ENCODE assay signal across 9 cellular contexts in the genomic region with DNA sequence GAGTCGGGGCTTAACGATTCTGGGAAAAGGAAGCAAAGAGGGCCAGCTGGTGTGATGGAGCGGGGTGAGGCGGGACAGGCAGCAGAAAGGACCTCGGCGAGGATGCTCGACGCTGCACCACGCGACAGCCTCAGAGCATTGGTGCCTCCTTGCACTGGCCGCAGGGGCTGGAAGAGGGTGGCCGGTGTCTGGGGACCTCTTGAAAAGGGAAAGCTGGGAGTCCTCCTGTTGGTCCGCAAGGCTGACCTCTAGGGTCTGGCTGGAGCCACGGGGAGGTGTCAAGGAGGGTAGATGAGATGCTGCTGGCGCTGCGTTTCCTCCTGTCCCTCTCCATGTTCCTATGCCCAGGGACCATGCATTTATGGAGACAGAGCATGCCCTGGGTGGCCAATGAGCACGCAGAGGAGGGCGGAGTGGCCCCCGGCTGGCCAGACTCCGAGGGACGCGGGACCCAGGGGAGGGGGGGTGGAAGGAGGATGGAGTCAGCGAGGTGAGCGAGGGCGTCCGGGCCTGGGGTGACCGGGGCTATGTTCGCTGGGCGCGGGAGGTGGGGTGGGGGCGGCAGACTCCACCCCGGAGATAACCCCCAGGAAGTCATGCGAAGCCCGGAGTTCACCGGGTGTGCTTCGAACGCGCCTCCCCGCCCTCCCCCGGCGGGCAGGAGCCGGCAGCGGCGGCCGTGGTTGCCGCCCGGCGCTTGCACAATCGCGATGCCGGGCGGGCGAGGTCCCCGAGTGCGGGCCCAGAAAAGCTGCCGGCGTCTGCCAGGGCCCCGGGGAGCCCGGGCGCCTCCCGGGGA. TPM values are rescaled to one million over a fixed set of nuclear protein-coding genes. Genes with fewer than 3 reads are reported as not detected.
DNase-seq lines count a peak whose midpoint lies in the region; ATAC-seq, FAIRE-seq and TF ChIP-seq lines count a peak whose summit lies in the region.
"Had no signal": no experiment of that assay in that cellular context is flagged by ENCODE, and none has a peak within 500 bp of the region (broad histone marks: within the 10 kb centered on the region; RNA-seq: fewer than 3 reads in every experiment).

A gene (minus strand): TSS at position 334 of the 799 bp plus-strand sequence. CDS start 407 bp downstream, outside the sequence.

- H3K27me3 ChIP-seq in H7 (ENCODE audit: control insufficient read depth, insufficient read depth, low read length) (peaks cover 54% of the 10 kb centered on the region), WERI-Rb-1 (ENCODE audit: insufficient read depth, low read depth, severe bottlenecking) (peaks cover 94% of the 10 kb centered on the region)

- H3K27ac ChIP-seq in A549 (peak within 1 kb of the TSS; percentile 93 to 100), WERI-Rb-1 (no peak within 1 kb of the TSS)

- TF ChIP-seq CTCF in A549 (IDR thresholded peaks at IDR 0.05) (no peak), WERI-Rb-1 (IDR thresholded peaks at IDR 0.05; ENCODE audit: low read depth, low read length) (no peak)

- ATAC-seq in A549, result peak; percentile 87
- ATAC-seq in left lobe of liver, result peak; percentile 91
- ATAC-seq in HG03565 (IDR thresholded peaks at IDR 0.05; ENCODE audit: unreplicated experiment), result no peak
- no peak for ATAC-seq in HG02588 (IDR thresholded peaks at IDR 0.05; ENCODE audit: unreplicated experiment)

- no peaks in the 10 kb centered on the region for H3K36me3 Mint-ChIP-seq in activated naive CD8-positive, alpha-beta T cell

- H3K4me3 Mint-ChIP-seq in activated naive CD8-positive, alpha-beta T cell, result peak within 1 kb of the TSS; percentile 80

- DNase-seq in A549 (ENCODE audit: low read depth in 1 of 2, low spot score in 1 of 2), result peak; percentile 97 to 98
- peak; percentile 75 for DNase-seq in H7
- DNase-seq in left lobe of liver (ENCODE audit: low spot score), result no peak
- DNase-seq in WERI-Rb-1, result no peak
- DNase-seq in NCI-H510A (lab: John Stamatoyannopoulos, UW), result no peak

- H3K4me2 ChIP-seq in A549, result peak within 1 kb of the TSS; percentile 93

- H3K4me1 Mint-ChIP-seq in activated naive CD8-positive, alpha-beta T cell (ENCODE audit: low read depth), result peaks cover 23% of the 10 kb centered on the region

- H3K9me3 Mint-ChIP-seq in activated naive CD8-positive, alpha-beta T cell (ENCODE audit: low read depth), result no peaks in the 10 kb centered on the region

- POLR2A ChIA-PET in A549 (lab: Yijun Ruan, JAX), result interaction anchor here (0.8 to 7.0 kb wide), 17 partner anchors 8 to 405 kb away, joined by 3 to 69 read pairs (median 6); no protein-coding TSS in a partner anchor

- TF ChIP-seq RAD21 in A549 (conservative IDR thresholded peaks at IDR 0.05 in 1 of 2, IDR thresholded peaks at IDR 0.05 in 1 of 2), result no peak

- H3K4me3 ChIP-seq in A549, result peak within 1 kb of the TSS; percentile 83
- H3K4me3 ChIP-seq in H7 (ENCODE audit: insufficient read depth, low read depth, low read length), result peak within 1 kb of the TSS; percentile 38
- H3K4me3 ChIP-seq in WERI-Rb-1 (ENCODE audit: low read depth, low read length), result no peak within 1 kb of the TSS

- H3K4me1 ChIP-seq in A549, result peaks cover 43% of the 10 kb centered on the region

- H3K27me3 Mint-ChIP-seq in activated naive CD8-positive, alpha-beta T cell, result peaks cover 54% of the 10 kb centered on the region

- no peak within 1 kb of the TSS for H3K27ac Mint-ChIP-seq in activated naive CD8-positive, alpha-beta T cell

- no peaks in the 10 kb centered on the region for H3K36me3 ChIP-seq in H7 (replicated peaks; ENCODE audit: control insufficient read depth, insufficient read depth, low read length)
- no peaks in the 10 kb centered on the region for H3K36me3 ChIP-seq in WERI-Rb-1

- no peak for FAIRE-seq in A549 (lab: Jason Lieb, UNC)
- FAIRE-seq: GM18507 had no signal

- H3K9me3 ChIP-seq in A549 (no peaks in the 10 kb centered on the region), WERI-Rb-1 (ENCODE audit: severe bottlenecking) (no peaks in the 10 kb centered on the region)

- TF ChIP-seq POLR2A in A549 (IDR thresholded peaks at IDR 0.05; ENCODE audit: low read length), result peak; percentile 100

- WGBS in A549 (ENCODE audit: missing lambda C conversion rate), result 1% methylated on average over 25 of the region's 61 CpGs

- peak; percentile 92; a peak in 4 of 5 replicates for TF ChIP-seq EP300 in A549 (IDR thresholded peaks at IDR 0.05)

- CTCF ChIA-PET in A549 (lab: Yijun Ruan, JAX), result interaction anchor here (0.7 to 2.6 kb wide), 8 partner anchors 15 to 77 kb away, joined by 3 to 12 read pairs (median 10); no protein-coding TSS in a partner anchor

TF ChIP-seq in A549, 52 proteins besides CTCF, POLR2A, EP300 and RAD21 (continues in another document):
- TF ChIP-seq, protein P1, sequence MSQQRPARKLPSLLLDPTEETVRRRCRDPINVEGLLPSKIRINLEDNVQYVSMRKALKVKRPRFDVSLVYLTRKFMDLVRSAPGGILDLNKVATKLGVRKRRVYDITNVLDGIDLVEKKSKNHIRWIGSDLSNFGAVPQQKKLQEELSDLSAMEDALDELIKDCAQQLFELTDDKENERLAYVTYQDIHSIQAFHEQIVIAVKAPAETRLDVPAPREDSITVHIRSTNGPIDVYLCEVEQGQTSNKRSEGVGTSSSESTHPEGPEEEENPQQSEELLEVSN (IDR thresholded peaks at IDR 0.05; ENCODE audit: borderline replicate concordance, low read depth), result peak; percentile 87
- TF ChIP-seq, protein P2, sequence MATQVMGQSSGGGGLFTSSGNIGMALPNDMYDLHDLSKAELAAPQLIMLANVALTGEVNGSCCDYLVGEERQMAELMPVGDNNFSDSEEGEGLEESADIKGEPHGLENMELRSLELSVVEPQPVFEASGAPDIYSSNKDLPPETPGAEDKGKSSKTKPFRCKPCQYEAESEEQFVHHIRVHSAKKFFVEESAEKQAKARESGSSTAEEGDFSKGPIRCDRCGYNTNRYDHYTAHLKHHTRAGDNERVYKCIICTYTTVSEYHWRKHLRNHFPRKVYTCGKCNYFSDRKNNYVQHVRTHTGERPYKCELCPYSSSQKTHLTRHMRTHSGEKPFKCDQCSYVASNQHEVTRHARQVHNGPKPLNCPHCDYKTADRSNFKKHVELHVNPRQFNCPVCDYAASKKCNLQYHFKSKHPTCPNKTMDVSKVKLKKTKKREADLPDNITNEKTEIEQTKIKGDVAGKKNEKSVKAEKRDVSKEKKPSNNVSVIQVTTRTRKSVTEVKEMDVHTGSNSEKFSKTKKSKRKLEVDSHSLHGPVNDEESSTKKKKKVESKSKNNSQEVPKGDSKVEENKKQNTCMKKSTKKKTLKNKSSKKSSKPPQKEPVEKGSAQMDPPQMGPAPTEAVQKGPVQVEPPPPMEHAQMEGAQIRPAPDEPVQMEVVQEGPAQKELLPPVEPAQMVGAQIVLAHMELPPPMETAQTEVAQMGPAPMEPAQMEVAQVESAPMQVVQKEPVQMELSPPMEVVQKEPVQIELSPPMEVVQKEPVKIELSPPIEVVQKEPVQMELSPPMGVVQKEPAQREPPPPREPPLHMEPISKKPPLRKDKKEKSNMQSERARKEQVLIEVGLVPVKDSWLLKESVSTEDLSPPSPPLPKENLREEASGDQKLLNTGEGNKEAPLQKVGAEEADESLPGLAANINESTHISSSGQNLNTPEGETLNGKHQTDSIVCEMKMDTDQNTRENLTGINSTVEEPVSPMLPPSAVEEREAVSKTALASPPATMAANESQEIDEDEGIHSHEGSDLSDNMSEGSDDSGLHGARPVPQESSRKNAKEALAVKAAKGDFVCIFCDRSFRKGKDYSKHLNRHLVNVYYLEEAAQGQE (IDR thresholded peaks at IDR 0.05), result peak; percentile 37
- TF ChIP-seq RARB (CRISPR knock-in tag; IDR thresholded peaks at IDR 0.05) (peak; percentile 68), JUNB (IDR thresholded peaks at IDR 0.05) (peak; percentile 48), HOXB13 (CRISPR knock-in tag; IDR thresholded peaks at IDR 0.05; ENCODE audit: low read depth) (peak; percentile 44; the same call in 1 of the 2 replicates), CHD2 (IDR thresholded peaks at IDR 0.05; ENCODE audit: low read length, partially characterized antibody) (peak; percentile 26), FOSB (CRISPR knock-in tag; IDR thresholded peaks at IDR 0.05) (peak; percentile 96), CBX8 (IDR thresholded peaks at IDR 0.05) (no peak), GATA3 (IDR thresholded peaks at IDR 0.05; ENCODE audit: borderline replicate concordance) (peak; percentile 69), NPAS2 (CRISPR knock-in tag; IDR thresholded peaks at IDR 0.05; ENCODE audit: borderline replicate concordance) (no peak), CEBPB (IDR thresholded peaks at IDR 0.05) (peak; percentile 94 to 96), TFCP2L1 (CRISPR knock-in tag; IDR thresholded peaks at IDR 0.05) (peak; percentile 90), MAZ (IDR thresholded peaks at IDR 0.05; ENCODE audit: borderline replicate concordance, low read depth, low read length) (peak; percentile 90; the same call in 1 of the 2 replicates)
- TF ChIP-seq, protein P3, sequence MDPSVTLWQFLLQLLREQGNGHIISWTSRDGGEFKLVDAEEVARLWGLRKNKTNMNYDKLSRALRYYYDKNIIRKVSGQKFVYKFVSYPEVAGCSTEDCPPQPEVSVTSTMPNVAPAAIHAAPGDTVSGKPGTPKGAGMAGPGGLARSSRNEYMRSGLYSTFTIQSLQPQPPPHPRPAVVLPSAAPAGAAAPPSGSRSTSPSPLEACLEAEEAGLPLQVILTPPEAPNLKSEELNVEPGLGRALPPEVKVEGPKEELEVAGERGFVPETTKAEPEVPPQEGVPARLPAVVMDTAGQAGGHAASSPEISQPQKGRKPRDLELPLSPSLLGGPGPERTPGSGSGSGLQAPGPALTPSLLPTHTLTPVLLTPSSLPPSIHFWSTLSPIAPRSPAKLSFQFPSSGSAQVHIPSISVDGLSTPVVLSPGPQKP (IDR thresholded peaks at IDR 0.05; ENCODE audit: low read depth, low read length), result 0 out of 2 replicates have a peak, but pooled peaks have one; percentile 34
- TF ChIP-seq, protein P4, sequence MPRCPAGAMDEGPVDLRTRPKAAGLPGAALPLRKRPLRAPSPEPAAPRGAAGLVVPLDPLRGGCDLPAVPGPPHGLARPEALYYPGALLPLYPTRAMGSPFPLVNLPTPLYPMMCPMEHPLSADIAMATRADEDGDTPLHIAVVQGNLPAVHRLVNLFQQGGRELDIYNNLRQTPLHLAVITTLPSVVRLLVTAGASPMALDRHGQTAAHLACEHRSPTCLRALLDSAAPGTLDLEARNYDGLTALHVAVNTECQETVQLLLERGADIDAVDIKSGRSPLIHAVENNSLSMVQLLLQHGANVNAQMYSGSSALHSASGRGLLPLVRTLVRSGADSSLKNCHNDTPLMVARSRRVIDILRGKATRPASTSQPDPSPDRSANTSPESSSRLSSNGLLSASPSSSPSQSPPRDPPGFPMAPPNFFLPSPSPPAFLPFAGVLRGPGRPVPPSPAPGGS (IDR thresholded peaks at IDR 0.05), result peak; percentile 99

RNA-seq across cellular contexts. Expression of the gene that starts here (rescaled TPM):
- polyA plus RNA-seq in A549 (2011; rRNA removed), result 1,617 and 1,630 TPM in 2 replicates
- 456 and 584 TPM in 2 replicates for polyA plus RNA-seq in A549 (2012; cell fraction: cytosol; rRNA removed)
- 1,301 and 1,335 TPM in 2 replicates for polyA plus RNA-seq in A549 (2012; cell fraction: nucleus; rRNA removed)
- 623 to 738 TPM (median 722 TPM) in 3 replicates for polyA plus RNA-seq in A549 (2017; fragmentation: RNase III; extraction: RNeasy Plus Mini Kit Qiagen cat#74134 plus additional on column Dnase treatment)
- polyA minus RNA-seq in A549 (2011; rRNA and poly(A)+ RNA removed), result 4,726 and 5,326 TPM in 2 replicates
- total RNA-seq in H7 (2014; rRNA removed; shearing (Covaris generic)), result 0.03 and 0.74 TPM in 2 replicates
- total RNA-seq in left lobe of liver, result not detected

Comparison
In these comparisons a context has a peak if more than half of its experiments do, and no peak if none do; other contexts are left out.
1. Peak in DNase-seq and H3K4me3 ChIP-seq in H7; RNA of the gene not detected or under 1 TPM.
2. Peak in ATAC-seq in left lobe of liver; RNA of the gene not detected or under 1 TPM.
3. ATAC-seq: peak in A549 (2 of 2); none in HG03565 (single experiment) and HG02588 (single experiment).
4. DNase-seq: peak in A549 (2 of 2); none in left lobe of liver (single experiment), WERI-Rb-1 (single experiment) and NCI-H510A (single experiment).